Comparison of ENCODE assay signal across 8 cellular contexts in the genomic region with DNA sequence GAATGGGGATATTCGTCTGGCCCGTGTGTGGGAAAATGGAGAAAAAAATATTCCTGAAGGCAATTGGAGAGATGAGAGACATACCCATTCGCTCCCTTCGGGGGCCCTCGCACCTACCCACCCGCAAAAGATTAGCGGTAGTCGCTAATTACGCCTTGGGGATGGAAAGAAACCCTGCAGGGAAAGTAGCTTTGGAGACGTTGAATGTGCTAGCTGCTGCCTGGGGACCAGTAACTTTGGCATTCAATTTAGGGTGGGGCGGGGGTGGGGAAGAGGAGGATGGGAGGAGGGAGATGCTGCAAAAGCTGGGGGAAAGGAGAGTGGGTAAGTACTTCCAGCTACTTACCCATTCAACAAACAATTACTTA. TPM values are rescaled to one million over a fixed set of nuclear protein-coding genes. Genes with fewer than 3 reads are reported as not detected.
DNase-seq lines count a peak whose midpoint lies in the region; ATAC-seq and TF ChIP-seq lines count a peak whose summit lies in the region.

No MANE protein-coding gene starts in this region.

- H2AFZ ChIP-seq in OCI-LY7 (ENCODE audit: low read length) (no peak overlapping the region; the same call in 1 of the 2 replicates), smooth muscle cell (ENCODE audit: low read depth) (peak overlapping the region; percentile 80)

- H3K9me3 ChIP-seq in HAP-1 (no peaks in the 10 kb centered on the region), OCI-LY7 (ENCODE audit: low read length) (no peaks in the 10 kb centered on the region), smooth muscle cell (replicated peaks; ENCODE audit: low read depth) (no peaks in the 10 kb centered on the region)

- no TSS peak for BruUV-seq in OCI-LY7 (replicated peaks; lab: Mats Ljungman, UMichigan)

- no peaks in the 10 kb centered on the region for H3K9me2 ChIP-seq in OCI-LY7 (ENCODE audit: insufficient read depth, low read length)

- no peak for TF ChIP-seq CTCF in OCI-LY7 (conservative IDR thresholded peaks at IDR 0.05; ENCODE audit: low read length)
- no peak for TF ChIP-seq CTCF in fibroblast of the aortic adventitia (IDR thresholded peaks at IDR 0.05; ENCODE audit: insufficient read depth, low read length)
- no peak for TF ChIP-seq CTCF in smooth muscle cell (IDR thresholded peaks at IDR 0.05; ENCODE audit: borderline replicate concordance, insufficient read depth, poor library complexity, severe bottlenecking)

- H3K4me3 ChIP-seq in HAP-1 (peak overlapping the region; percentile 62), OCI-LY7 (ENCODE audit: low read depth, low read length, poor library complexity, severe bottlenecking) (peak overlapping the region; percentile 91), fibroblast of the aortic adventitia (ENCODE audit: low read depth, low read length) (peak overlapping the region; percentile 60), smooth muscle cell (peak overlapping the region; percentile 67)

- no peak for DNase-seq in HAP-1 (ENCODE audit: low spot score in 2 of 2)
- DNase-seq in OCI-LY7 (ENCODE audit: low spot score), result no peak
- DNase-seq in fibroblast of the aortic adventitia (ENCODE audit: low read depth), result no peak
- no peak for DNase-seq in smooth muscle cell (lab: John Stamatoyannopoulos, UW; ENCODE audit: unreplicated experiment)
- no peak for DNase-seq in NCI-H1694 (lab: John Stamatoyannopoulos, UW)
- DNase-seq in OCI-M2 (lab: John Stamatoyannopoulos, UW; ENCODE audit: unreplicated experiment), result no peak
- no peak for DNase-seq in NCI-H187 (lab: John Stamatoyannopoulos, UW)

- peak overlapping the region; percentile 32; the same call in 1 of the 2 replicates for H3K4me2 ChIP-seq in OCI-LY7 (ENCODE audit: low read length)
- H3K4me2 ChIP-seq in smooth muscle cell, result peak overlapping the region; percentile 86

- no peaks in the 10 kb centered on the region for H3K36me3 ChIP-seq in HAP-1 (replicated peaks)
- H3K36me3 ChIP-seq in OCI-LY7 (ENCODE audit: insufficient read depth, low read length), result no peaks in the 10 kb centered on the region
- no peaks in the 10 kb centered on the region for H3K36me3 ChIP-seq in smooth muscle cell (ENCODE audit: low read depth)

- H3K9ac ChIP-seq in smooth muscle cell (ENCODE audit: low read depth), result no peak overlapping the region

- CTCF ChIA-PET in OCI-LY7 (lab: Charles Lee; ENCODE audit: unreplicated experiment), result no interaction called here

- H3K27ac ChIP-seq in OCI-LY7 (ENCODE audit: low read depth, low read length, poor library complexity, severe bottlenecking) (no peak overlapping the region), smooth muscle cell (ENCODE audit: low read depth) (no peak overlapping the region)

- peaks cover 31% of the 10 kb centered on the region for H3K79me2 ChIP-seq in OCI-LY7 (ENCODE audit: insufficient read depth, low read depth, low read length)
- H3K79me2 ChIP-seq in smooth muscle cell (ENCODE audit: low read depth), result no peaks in the 10 kb centered on the region

- peaks cover 3% of the 10 kb centered on the region; the same call in 1 of the 2 replicates for H3K4me1 ChIP-seq in HAP-1
- H3K4me1 ChIP-seq in OCI-LY7 (ENCODE audit: insufficient read depth, low read length, poor library complexity, severe bottlenecking), result peaks cover 15% of the 10 kb centered on the region
- H3K4me1 ChIP-seq in smooth muscle cell (ENCODE audit: low read depth), result no peaks in the 10 kb centered on the region

- in situ Hi-C loops in HAP-1 (cut with MboI; ENCODE audit: low sequenced_read_pairs), result no loop called here

- ATAC-seq in GM18505 (IDR thresholded peaks at IDR 0.05; ENCODE audit: unreplicated experiment), result peak; percentile 33

- H4K20me1 ChIP-seq in OCI-LY7 (ENCODE audit: insufficient read depth, low read length), result no peaks in the 10 kb centered on the region
- no peaks in the 10 kb centered on the region for H4K20me1 ChIP-seq in smooth muscle cell (ENCODE audit: low read depth)

- intact Hi-C loops in OCI-LY7 (cut with micrococcal nuclease; ENCODE audit: unreplicated experiment), result loop anchor here (5.0 to 10.0 kb wide), 2 partner anchors 124 to 558 kb away; a partner anchor contains a TSS

- TF ChIP-seq POLR2A in GM18505 (IDR thresholded peaks at IDR 0.05; ENCODE audit: borderline replicate concordance, extremely low read depth, insufficient read depth, insufficient read length), result no peak

- H3K27me3 ChIP-seq in HAP-1 (ENCODE audit: low read depth) (no peaks in the 10 kb centered on the region), smooth muscle cell (ENCODE audit: low read depth) (no peaks in the 10 kb centered on the region)

- POLR2A ChIA-PET in OCI-LY7 (lab: Charles Lee), result interaction anchor here (0.6 to 1.6 kb wide), 3 partner anchors 60 to 332 kb away, joined by 3 to 4 read pairs (median 3); no protein-coding TSS in a partner anchor

- no peaks in the 10 kb centered on the region for H3F3A ChIP-seq in smooth muscle cell (ENCODE audit: low read depth)

- WGBS in smooth muscle cell (ENCODE audit: low lambda C conversion rate), result 39% methylated on average over 11 of the region's 11 CpGs

RNA-seq across cellular contexts. Expression of a gene that starts 0.4 kb away (rescaled TPM):
- total RNA-seq in OCI-LY7 (2014; rRNA removed; shearing (Covaris generic)), result 20.1 and 21.0 TPM in 2 replicates
- total RNA-seq in OCI-LY7 (2022) (23.4 and 24.9 TPM in 2 replicates), fibroblast of the aortic adventitia (ENCODE audit: low replicate concordance) (7.5 and 13.2 TPM in 2 replicates), smooth muscle cell (17.6 and 22.5 TPM in 2 replicates)
- polyA plus RNA-seq in smooth muscle cell, result 17.0 and 18.8 TPM in 2 replicates

RNA-seq across cellular contexts. Expression of a gene that starts 58.0 kb away (rescaled TPM):
- total RNA-seq in OCI-LY7 (2014; rRNA removed; shearing (Covaris generic)), result 3.6 and 4.0 TPM in 2 replicates
- total RNA-seq in OCI-LY7 (2022) (1.8 and 2.7 TPM in 2 replicates), fibroblast of the aortic adventitia (ENCODE audit: low replicate concordance) (0.41 and 1.4 TPM in 2 replicates), smooth muscle cell (1.3 and 3.2 TPM in 2 replicates)
- polyA plus RNA-seq in smooth muscle cell, result 1.9 and 2.0 TPM in 2 replicates
